Comparison of ENCODE assay signal across 9 cellular contexts in the genomic region with DNA sequence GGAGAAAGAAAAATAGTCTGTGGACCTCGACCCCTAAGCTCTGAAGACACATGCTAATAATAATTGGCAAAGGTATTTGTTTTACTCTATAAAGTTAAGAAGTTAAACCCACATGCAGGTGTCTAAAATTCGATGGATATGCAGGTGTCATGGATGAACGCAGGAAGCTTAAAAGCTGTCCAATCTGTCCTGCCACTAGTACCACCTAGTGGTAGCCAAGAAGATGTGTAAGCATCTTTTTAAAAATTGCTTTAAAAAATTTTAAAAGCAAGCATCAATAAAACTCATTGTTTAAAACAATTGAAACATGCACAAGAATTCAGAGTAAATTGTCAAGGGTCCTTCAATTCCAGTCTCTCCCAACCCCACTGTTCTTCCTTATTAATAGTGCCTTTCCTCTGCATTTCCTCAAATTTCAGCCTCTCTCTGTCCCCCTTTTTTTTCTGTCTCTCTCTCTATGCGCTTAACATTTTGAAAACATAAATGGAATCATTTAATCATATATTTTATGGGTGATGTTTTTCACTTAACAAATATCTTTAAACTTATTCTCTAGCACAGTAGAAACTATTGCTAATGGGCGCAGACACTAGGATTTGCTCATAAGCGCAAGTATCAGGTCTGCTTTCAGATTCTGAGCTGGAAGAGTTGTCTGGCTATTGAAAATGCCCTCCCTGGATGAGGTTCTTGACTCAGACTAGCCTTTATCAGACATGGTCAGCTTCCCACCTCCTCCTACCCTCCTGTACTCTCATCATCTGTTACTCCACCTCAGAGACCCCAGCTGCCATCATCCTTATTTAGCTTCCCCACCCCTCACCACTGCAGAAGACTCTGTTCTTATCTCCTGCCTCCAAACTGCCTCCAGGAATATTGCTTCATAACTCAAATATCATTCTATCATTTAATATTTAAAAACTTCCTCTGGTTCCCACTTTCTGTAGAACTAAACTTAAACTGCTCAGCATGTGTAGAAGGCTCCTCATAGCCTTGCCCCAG. TPM values are rescaled to one million over a fixed set of nuclear protein-coding genes. Genes with fewer than 3 reads are reported as not detected.
DNase-seq lines count a peak whose midpoint lies in the region; ATAC-seq and TF ChIP-seq lines count a peak whose summit lies in the region.
"Had no signal": no experiment of that assay in that cellular context is flagged by ENCODE, and none has a peak within 500 bp of the region (broad histone marks: within the 10 kb centered on the region; RNA-seq: fewer than 3 reads in every experiment).

No MANE protein-coding gene starts in this region.

- H3K4me3 Mint-ChIP-seq in CD4-positive, alpha-beta T cell: no peak overlapping the region

- no peak overlapping the region for H3K4me3 ChIP-seq in GM12865 (ENCODE audit: low read depth, low read length)
- no peak overlapping the region for H3K4me3 ChIP-seq in ascending aorta
- H3K4me3 ChIP-seq in kidney epithelial cell (ENCODE audit: low read depth, low read length): no peak overlapping the region

- H3K36me3 ChIP-seq in ascending aorta (no peaks in the 10 kb centered on the region), kidney epithelial cell (ENCODE audit: control insufficient read depth, insufficient read depth, low read length) (no peaks in the 10 kb centered on the region)

- CTCF ChIA-PET in CD4-positive, alpha-beta T cell (lab: Charles Lee): interaction anchor here (0.5 to 3.2 kb wide), 13 partner anchors 9 to 160 kb away, joined by 3 to 19 read pairs (median 4); partner anchors contain the start of gene PPP3R1

- no peak overlapping the region for H3K27ac ChIP-seq in CD4-positive, alpha-beta T cell (ENCODE audit: low read depth, low read length)
- H3K27ac ChIP-seq in ascending aorta: no peak overlapping the region

- DNase-seq in CD4-positive, alpha-beta T cell: peak in 4 of 10 experiments; percentile 3 to 13 (median 8)
- DNase-seq in GM12865 (ENCODE audit: low read depth) (peak; percentile 71), NCI-H2029 (lab: John Stamatoyannopoulos, UW) (peak; percentile 2), ascending aorta (ENCODE audit: low spot score in 2 of 2) (no peak), kidney epithelial cell (ENCODE audit: low read depth) (peak; percentile 9), amniotic stem cell (lab: John Stamatoyannopoulos, UW) (no peak)
- no peak for DNase-seq in activated effector memory CD4-positive, alpha-beta T cell treated with anti-CD3 and anti-CD28 coated beads, Interleukin-2, amount 50 U/mL, for 16 hours

- no peaks in the 10 kb centered on the region for H3K4me1 Mint-ChIP-seq in CD4-positive, alpha-beta T cell (ENCODE audit: low read depth)

- intact Hi-C loops in CD4-positive, alpha-beta T cell (cut with DNase I, micrococcal nuclease): loop anchor here (1.0 to 5.0 kb wide), 4 partner anchors 86 to 161 kb away; no protein-coding TSS in a partner anchor
- intact Hi-C loops in ascending aorta (cut with DNase I): loop anchor here (2.0 kb wide), 2 partner anchors 86 to 160 kb away; no protein-coding TSS in a partner anchor

- peak; percentile 83 for TF ChIP-seq CTCF in CD4-positive, alpha-beta T cell (IDR thresholded peaks at IDR 0.05)
- TF ChIP-seq CTCF in GM12865 (IDR thresholded peaks at IDR 0.05; ENCODE audit: insufficient read depth, low read depth, low read length, missing control alignments) (peak; percentile 72), ascending aorta (IDR thresholded peaks at IDR 0.05) (peak; percentile 43 to 67 (median 49)), kidney epithelial cell (IDR thresholded peaks at IDR 0.05; ENCODE audit: insufficient read depth, low read length, poor library complexity, severe bottlenecking) (peak; percentile 75)

- POLR2A ChIA-PET in CD4-positive, alpha-beta T cell (lab: Charles Lee): interaction anchor here (1.1 to 1.7 kb wide), 3 partner anchors 30 to 161 kb away, joined by 3 to 7 read pairs (median 4); partner anchors contain the start of gene PPP3R1

- ATAC-seq in CD4-positive, alpha-beta T cell (ENCODE audit: poor library complexity): peak; percentile 73
- no peak for ATAC-seq in HG03095 (IDR thresholded peaks at IDR 0.05; ENCODE audit: unreplicated experiment)

- no peak overlapping the region for H3K27ac Mint-ChIP-seq in CD4-positive, alpha-beta T cell

- no peaks in the 10 kb centered on the region for H3K36me3 Mint-ChIP-seq in CD4-positive, alpha-beta T cell (ENCODE audit: low read depth)

- no peaks in the 10 kb centered on the region for H3K9me3 Mint-ChIP-seq in CD4-positive, alpha-beta T cell

- H3K27me3 ChIP-seq in CD4-positive, alpha-beta T cell (ENCODE audit: control insufficient read depth, insufficient read depth, low read length): no peaks in the 10 kb centered on the region
- no peaks in the 10 kb centered on the region for H3K27me3 ChIP-seq in ascending aorta
- H3K27me3 ChIP-seq in kidney epithelial cell (ENCODE audit: control insufficient read depth, insufficient read depth, low read length): no peaks in the 10 kb centered on the region

- peaks cover 38% of the 10 kb centered on the region for H3K27me3 Mint-ChIP-seq in CD4-positive, alpha-beta T cell

- no peaks in the 10 kb centered on the region for H3K9me3 ChIP-seq in CD4-positive, alpha-beta T cell (ENCODE audit: control insufficient read depth, low read length)
- H3K9me3 ChIP-seq in ascending aorta: no peaks in the 10 kb centered on the region

- H3K4me1 ChIP-seq in ascending aorta: peaks cover 0 to 6% of the 10 kb centered on the region in 2 donors

RNA-seq across cellular contexts. Expression of gene PPP3R1, which starts 30.8 kb away (rescaled TPM):
- 10 to 100 TPM; 69.8 to 70.3 TPM for total RNA-seq in CD4-positive, alpha-beta T cell
- total RNA-seq in ascending aorta: 16.8 TPM
- 32.8 and 33.7 TPM in 2 replicates for total RNA-seq in kidney epithelial cell

RNA-seq across cellular contexts. Expression of gene CNRIP1, which starts 36.6 kb away (rescaled TPM):
- not detected for total RNA-seq in CD4-positive, alpha-beta T cell
- total RNA-seq in ascending aorta (37.7 TPM), kidney epithelial cell (7.9 and 8.8 TPM in 2 replicates)
- total RNA-seq: T-helper 2 cell treated with Interferon-gamma antibody and Interleukin-4, amounts not matched to agents 100 ng/mL and 5 ng/mL, for 36 hours had no signal

Comparison
In these comparisons a context has a peak if more than half of its experiments do, and no peak if none do; other contexts are left out.
1. DNase-seq: peak in GM12865 (single experiment), NCI-H2029 (single experiment) and kidney epithelial cell (single experiment); none in ascending aorta (0 of 2), amniotic stem cell (single experiment) and activated effector memory CD4-positive, alpha-beta T cell treated with anti-CD3 and anti-CD28 coated beads, Interleukin-2, amount 50 U/mL, for 16 hours (single experiment).
2. Peak in every context shown above with its lines, with median percentiles within 50 percentile points of each other: CTCF ChIP-seq.